1 cellular context compared by ENCODE assay signal in the genomic region with DNA sequence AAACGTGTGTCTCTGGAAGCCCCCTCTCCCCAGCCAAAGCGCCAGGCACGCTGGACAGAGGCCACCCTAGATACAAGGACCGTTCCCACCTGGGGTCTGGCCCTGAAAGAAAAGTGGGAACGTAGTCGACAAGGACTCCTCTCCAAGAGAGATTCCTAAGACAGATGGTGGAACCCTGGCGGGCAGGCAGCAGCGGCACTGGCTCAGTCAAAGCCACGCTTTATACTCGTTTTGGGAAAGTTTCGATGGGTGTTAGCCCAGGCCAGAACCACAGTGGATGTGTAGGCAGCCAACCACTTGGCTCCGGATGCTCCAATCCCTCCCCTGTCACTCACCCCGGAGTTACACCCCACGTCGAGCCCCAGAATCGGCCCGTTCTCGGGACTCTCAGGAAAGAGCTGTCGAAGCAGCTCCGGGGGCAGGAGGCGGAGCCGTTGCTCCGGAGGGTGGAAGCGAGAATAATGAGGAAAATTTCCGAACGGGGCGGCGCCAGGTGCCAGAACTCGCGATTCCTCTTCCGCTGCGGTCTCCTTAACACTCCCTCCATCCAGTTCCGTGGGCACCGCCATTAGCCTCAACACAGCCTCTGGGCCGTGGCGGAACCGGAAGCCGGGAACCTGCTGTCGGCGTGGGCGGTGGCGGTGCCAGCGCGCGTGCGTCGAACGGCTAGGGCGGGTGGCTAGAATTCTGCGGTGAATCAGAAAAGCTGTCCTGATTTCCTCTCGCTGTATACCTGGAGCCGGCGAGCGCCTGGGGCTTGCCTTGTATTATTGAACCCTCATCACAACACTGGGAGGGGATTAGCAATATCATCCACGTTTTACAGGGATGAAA.
TF ChIP-seq lines count a peak whose summit lies in the region.

A gene with protein sequence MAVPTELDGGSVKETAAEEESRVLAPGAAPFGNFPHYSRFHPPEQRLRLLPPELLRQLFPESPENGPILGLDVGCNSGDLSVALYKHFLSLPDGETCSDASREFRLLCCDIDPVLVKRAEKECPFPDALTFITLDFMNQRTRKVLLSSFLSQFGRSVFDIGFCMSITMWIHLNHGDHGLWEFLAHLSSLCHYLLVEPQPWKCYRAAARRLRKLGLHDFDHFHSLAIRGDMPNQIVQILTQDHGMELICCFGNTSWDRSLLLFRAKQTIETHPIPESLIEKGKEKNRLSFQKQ (minus strand): TSS at position 588 of the 834 bp plus-strand sequence. CDS start 19 bp downstream, at position 569.

TF ChIP-seq in HepG2, 621 proteins besides CTCF, POLR2A, EP300 and RAD21 (continued from another document and continues in another):
- TF ChIP-seq NFKB2 (CRISPR knock-in tag; IDR thresholded peaks at IDR 0.05; ENCODE audit: borderline replicate concordance): peak; percentile 79; the same call in 1 of the 2 replicates
- peak; percentile 88 for TF ChIP-seq ETV5 (CRISPR knock-in tag; IDR thresholded peaks at IDR 0.05; ENCODE audit: borderline replicate concordance)
- TF ChIP-seq, protein P1, sequence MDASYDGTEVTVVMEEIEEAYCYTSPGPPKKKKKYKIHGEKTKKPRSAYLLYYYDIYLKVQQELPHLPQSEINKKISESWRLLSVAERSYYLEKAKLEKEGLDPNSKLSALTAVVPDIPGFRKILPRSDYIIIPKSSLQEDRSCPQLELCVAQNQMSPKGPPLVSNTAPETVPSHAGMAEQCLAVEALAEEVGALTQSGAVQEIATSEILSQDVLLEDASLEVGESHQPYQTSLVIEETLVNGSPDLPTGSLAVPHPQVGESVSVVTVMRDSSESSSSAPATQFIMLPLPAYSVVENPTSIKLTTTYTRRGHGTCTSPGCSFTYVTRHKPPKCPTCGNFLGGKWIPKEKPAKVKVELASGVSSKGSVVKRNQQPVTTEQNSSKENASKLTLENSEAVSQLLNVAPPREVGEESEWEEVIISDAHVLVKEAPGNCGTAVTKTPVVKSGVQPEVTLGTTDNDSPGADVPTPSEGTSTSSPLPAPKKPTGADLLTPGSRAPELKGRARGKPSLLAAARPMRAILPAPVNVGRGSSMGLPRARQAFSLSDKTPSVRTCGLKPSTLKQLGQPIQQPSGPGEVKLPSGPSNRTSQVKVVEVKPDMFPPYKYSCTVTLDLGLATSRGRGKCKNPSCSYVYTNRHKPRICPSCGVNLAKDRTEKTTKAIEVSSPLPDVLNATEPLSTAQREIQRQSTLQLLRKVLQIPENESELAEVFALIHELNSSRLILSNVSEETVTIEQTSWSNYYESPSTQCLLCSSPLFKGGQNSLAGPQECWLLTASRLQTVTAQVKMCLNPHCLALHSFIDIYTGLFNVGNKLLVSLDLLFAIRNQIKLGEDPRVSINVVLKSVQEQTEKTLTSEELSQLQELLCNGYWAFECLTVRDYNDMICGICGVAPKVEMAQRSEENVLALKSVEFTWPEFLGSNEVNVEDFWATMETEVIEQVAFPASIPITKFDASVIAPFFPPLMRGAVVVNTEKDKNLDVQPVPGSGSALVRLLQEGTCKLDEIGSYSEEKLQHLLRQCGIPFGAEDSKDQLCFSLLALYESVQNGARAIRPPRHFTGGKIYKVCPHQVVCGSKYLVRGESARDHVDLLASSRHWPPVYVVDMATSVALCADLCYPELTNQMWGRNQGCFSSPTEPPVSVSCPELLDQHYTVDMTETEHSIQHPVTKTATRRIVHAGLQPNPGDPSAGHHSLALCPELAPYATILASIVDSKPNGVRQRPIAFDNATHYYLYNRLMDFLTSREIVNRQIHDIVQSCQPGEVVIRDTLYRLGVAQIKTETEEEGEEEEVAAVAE (CRISPR knock-in tag; IDR thresholded peaks at IDR 0.05; ENCODE audit: borderline replicate concordance): no peak
- TF ChIP-seq, protein P2, sequence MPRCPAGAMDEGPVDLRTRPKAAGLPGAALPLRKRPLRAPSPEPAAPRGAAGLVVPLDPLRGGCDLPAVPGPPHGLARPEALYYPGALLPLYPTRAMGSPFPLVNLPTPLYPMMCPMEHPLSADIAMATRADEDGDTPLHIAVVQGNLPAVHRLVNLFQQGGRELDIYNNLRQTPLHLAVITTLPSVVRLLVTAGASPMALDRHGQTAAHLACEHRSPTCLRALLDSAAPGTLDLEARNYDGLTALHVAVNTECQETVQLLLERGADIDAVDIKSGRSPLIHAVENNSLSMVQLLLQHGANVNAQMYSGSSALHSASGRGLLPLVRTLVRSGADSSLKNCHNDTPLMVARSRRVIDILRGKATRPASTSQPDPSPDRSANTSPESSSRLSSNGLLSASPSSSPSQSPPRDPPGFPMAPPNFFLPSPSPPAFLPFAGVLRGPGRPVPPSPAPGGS (CRISPR knock-in tag; IDR thresholded peaks at IDR 0.05): peak; percentile 23; the same call in 1 of the 2 replicates
- peak; percentile 58; the same call in 1 of the 2 replicates for TF ChIP-seq ELF4 (CRISPR knock-in tag; IDR thresholded peaks at IDR 0.05; ENCODE audit: borderline replicate concordance)
- no peak for TF ChIP-seq BORCS8-MEF2B (CRISPR knock-in tag; IDR thresholded peaks at IDR 0.05)
- no peak; the same call in 1 of the 2 replicates for TF ChIP-seq ZBTB25 (CRISPR knock-in tag; IDR thresholded peaks at IDR 0.05)
- TF ChIP-seq CEBPG (CRISPR knock-in tag; IDR thresholded peaks at IDR 0.05): no peak
- no peak for TF ChIP-seq MBNL3 (CRISPR knock-in tag; conservative IDR thresholded peaks at IDR 0.05)
- peak; percentile 93 for TF ChIP-seq ELF1 (CRISPR knock-in tag; IDR thresholded peaks at IDR 0.05)
- no peak for TF ChIP-seq FUBP1 (CRISPR knock-in tag; IDR thresholded peaks at IDR 0.05; ENCODE audit: borderline replicate concordance)
- TF ChIP-seq, protein P3, sequence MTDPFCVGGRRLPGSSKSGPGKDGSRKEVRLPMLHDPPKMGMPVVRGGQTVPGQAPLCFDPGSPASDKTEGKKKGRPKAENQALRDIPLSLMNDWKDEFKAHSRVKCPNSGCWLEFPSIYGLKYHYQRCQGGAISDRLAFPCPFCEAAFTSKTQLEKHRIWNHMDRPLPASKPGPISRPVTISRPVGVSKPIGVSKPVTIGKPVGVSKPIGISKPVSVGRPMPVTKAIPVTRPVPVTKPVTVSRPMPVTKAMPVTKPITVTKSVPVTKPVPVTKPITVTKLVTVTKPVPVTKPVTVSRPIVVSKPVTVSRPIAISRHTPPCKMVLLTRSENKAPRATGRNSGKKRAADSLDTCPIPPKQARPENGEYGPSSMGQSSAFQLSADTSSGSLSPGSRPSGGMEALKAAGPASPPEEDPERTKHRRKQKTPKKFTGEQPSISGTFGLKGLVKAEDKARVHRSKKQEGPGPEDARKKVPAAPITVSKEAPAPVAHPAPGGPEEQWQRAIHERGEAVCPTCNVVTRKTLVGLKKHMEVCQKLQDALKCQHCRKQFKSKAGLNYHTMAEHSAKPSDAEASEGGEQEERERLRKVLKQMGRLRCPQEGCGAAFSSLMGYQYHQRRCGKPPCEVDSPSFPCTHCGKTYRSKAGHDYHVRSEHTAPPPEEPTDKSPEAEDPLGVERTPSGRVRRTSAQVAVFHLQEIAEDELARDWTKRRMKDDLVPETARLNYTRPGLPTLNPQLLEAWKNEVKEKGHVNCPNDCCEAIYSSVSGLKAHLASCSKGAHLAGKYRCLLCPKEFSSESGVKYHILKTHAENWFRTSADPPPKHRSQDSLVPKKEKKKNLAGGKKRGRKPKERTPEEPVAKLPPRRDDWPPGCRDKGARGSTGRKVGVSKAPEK (CRISPR knock-in tag; IDR thresholded peaks at IDR 0.05; ENCODE audit: borderline replicate concordance): no peak
- TF ChIP-seq ELF3 (CRISPR knock-in tag; IDR thresholded peaks at IDR 0.05): peak; percentile 48; the same call in 1 of the 2 replicates
- no peak for TF ChIP-seq MXD4 (CRISPR knock-in tag; IDR thresholded peaks at IDR 0.05)
- TF ChIP-seq ZNF501 (CRISPR knock-in tag; IDR thresholded peaks at IDR 0.05): peak; percentile 81
- no peak for TF ChIP-seq ZNF891 (CRISPR knock-in tag; IDR thresholded peaks at IDR 0.05)
- no peak for TF ChIP-seq HOXA7 (CRISPR knock-in tag; IDR thresholded peaks at IDR 0.05)
- TF ChIP-seq KDM6A (CRISPR knock-in tag; IDR thresholded peaks at IDR 0.05; ENCODE audit: low read depth): no peak
- TF ChIP-seq ATRX (CRISPR knock-in tag; IDR thresholded peaks at IDR 0.05; ENCODE audit: borderline replicate concordance): no peak
- TF ChIP-seq ZFX (CRISPR knock-in tag; IDR thresholded peaks at IDR 0.05; ENCODE audit: low read depth): peak; percentile 84
- TF ChIP-seq PRMT3 (CRISPR knock-in tag; IDR thresholded peaks at IDR 0.05; ENCODE audit: borderline replicate concordance, low read depth): no peak
- TF ChIP-seq ZSCAN9 (CRISPR knock-in tag; IDR thresholded peaks at IDR 0.05; ENCODE audit: borderline replicate concordance): no peak; the same call in none of the 2 replicates
- no peak for TF ChIP-seq ZNF101 (CRISPR knock-in tag; IDR thresholded peaks at IDR 0.05; ENCODE audit: borderline replicate concordance, low read depth)
- TF ChIP-seq MZF1 (CRISPR knock-in tag; IDR thresholded peaks at IDR 0.05; ENCODE audit: borderline replicate concordance): no peak
- peak; percentile 42; the same call in 1 of the 2 replicates for TF ChIP-seq ZNF773 (CRISPR knock-in tag; IDR thresholded peaks at IDR 0.05; ENCODE audit: borderline replicate concordance)
- TF ChIP-seq ZSCAN30 (CRISPR knock-in tag; IDR thresholded peaks at IDR 0.05): peak; percentile 38; the same call in 1 of the 2 replicates
- no peak for TF ChIP-seq KAT2B (IDR thresholded peaks at IDR 0.05; ENCODE audit: borderline replicate concordance, low read depth, low read length)
- TF ChIP-seq ZNF790 (CRISPR knock-in tag; IDR thresholded peaks at IDR 0.05; ENCODE audit: borderline replicate concordance): no peak
- no peak for TF ChIP-seq SSRP1 (CRISPR knock-in tag; IDR thresholded peaks at IDR 0.05)
- 0 out of 2 replicates have a peak, but pooled peaks have one; percentile 36 for TF ChIP-seq HBP1 (CRISPR knock-in tag; IDR thresholded peaks at IDR 0.05; ENCODE audit: low read depth)
- TF ChIP-seq RNF2 (conservative IDR thresholded peaks at IDR 0.05; ENCODE audit: low read depth): 0 out of 2 replicates have a peak, but pooled peaks have one; percentile 41
- TF ChIP-seq, protein P4, sequence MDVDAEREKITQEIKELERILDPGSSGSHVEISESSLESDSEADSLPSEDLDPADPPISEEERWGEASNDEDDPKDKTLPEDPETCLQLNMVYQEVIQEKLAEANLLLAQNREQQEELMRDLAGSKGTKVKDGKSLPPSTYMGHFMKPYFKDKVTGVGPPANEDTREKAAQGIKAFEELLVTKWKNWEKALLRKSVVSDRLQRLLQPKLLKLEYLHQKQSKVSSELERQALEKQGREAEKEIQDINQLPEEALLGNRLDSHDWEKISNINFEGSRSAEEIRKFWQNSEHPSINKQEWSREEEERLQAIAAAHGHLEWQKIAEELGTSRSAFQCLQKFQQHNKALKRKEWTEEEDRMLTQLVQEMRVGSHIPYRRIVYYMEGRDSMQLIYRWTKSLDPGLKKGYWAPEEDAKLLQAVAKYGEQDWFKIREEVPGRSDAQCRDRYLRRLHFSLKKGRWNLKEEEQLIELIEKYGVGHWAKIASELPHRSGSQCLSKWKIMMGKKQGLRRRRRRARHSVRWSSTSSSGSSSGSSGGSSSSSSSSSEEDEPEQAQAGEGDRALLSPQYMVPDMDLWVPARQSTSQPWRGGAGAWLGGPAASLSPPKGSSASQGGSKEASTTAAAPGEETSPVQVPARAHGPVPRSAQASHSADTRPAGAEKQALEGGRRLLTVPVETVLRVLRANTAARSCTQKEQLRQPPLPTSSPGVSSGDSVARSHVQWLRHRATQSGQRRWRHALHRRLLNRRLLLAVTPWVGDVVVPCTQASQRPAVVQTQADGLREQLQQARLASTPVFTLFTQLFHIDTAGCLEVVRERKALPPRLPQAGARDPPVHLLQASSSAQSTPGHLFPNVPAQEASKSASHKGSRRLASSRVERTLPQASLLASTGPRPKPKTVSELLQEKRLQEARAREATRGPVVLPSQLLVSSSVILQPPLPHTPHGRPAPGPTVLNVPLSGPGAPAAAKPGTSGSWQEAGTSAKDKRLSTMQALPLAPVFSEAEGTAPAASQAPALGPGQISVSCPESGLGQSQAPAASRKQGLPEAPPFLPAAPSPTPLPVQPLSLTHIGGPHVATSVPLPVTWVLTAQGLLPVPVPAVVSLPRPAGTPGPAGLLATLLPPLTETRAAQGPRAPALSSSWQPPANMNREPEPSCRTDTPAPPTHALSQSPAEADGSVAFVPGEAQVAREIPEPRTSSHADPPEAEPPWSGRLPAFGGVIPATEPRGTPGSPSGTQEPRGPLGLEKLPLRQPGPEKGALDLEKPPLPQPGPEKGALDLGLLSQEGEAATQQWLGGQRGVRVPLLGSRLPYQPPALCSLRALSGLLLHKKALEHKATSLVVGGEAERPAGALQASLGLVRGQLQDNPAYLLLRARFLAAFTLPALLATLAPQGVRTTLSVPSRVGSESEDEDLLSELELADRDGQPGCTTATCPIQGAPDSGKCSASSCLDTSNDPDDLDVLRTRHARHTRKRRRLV (CRISPR knock-in tag; IDR thresholded peaks at IDR 0.05): peak; percentile 67; the same call in 1 of the 2 replicates
- peak; percentile 90 for TF ChIP-seq POLR2G (IDR thresholded peaks at IDR 0.05; ENCODE audit: low read depth, low read length)
- no peak for TF ChIP-seq ZNF225 (CRISPR knock-in tag; IDR thresholded peaks at IDR 0.05)
- TF ChIP-seq TAF1 (CRISPR knock-in tag; IDR thresholded peaks at IDR 0.05): peak; percentile 84
